In the genomic region with DNA sequence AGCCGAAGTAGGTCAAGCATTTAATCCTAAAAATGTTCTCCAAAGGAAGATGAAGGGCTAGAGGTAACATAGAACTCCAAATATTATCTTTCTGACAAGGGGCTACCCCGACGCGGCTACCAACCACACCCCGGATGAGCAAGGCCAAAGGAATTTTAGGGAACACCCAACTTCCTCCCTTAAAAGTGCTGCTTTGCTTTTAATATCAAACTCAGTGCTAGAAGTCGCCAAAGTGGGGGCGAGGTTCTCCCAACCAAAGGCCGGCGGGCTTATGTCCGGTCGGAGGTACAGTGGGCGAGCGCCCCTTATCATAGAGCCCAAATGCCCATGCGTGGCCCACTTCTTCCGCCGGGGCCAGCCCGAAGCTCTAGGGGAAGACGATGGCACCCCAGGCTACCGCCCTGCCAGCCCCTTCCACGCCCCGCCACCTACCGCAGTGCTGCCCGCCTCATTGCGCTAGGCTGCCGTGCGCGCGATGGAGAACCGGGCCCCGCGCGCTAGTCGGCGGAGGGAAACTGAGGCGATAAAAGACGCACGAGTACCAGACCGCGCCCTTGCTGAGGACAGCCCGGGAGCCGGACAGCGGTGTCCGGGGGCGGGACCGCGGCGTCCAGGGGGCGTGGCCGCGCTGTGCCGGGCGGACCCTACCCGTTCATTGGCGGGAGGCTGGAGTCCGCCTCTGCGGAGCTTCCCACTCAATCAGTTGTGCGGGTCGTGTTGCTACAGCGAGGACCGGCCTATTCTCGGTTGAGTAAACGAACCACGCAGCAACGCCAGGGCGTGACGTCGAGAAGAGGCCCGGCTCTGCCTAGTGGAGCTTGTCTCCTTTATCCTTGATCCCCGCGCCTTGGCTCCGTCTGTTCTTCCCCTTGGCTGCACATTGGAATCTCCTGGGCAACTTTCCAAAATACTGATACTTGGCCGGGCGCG, we compare ENCODE assay signal across 8 cellular contexts. TPM values are rescaled to one million over a fixed set of nuclear protein-coding genes. Genes with fewer than 3 reads are reported as not detected.
DNase-seq lines count a peak whose midpoint lies in the region; ATAC-seq, FAIRE-seq and TF ChIP-seq lines count a peak whose summit lies in the region.

A gene with protein sequence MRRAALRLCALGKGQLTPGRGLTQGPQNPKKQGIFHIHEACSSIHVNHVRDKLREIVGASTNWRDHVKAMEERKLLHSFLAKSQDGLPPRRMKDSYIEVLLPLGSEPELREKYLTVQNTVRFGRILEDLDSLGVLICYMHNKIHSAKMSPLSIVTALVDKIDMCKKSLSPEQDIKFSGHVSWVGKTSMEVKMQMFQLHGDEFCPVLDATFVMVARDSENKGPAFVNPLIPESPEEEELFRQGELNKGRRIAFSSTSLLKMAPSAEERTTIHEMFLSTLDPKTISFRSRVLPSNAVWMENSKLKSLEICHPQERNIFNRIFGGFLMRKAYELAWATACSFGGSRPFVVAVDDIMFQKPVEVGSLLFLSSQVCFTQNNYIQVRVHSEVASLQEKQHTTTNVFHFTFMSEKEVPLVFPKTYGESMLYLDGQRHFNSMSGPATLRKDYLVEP (minus strand): TSS at position 584 of the 930 bp plus-strand sequence. CDS start 132 bp downstream, at position 452.

- H3K36me3 ChIP-seq in keratinocyte (ENCODE audit: control insufficient read depth in 2 of 2, extremely low read depth in 1 of 2, insufficient read depth in 2 of 2, low read length in 2 of 2) = no peaks in the 10 kb centered on the region

- H3K4me2 ChIP-seq in keratinocyte (ENCODE audit: control insufficient read depth, extremely low read depth, insufficient read depth, low read depth, low read length) = peak within 1 kb of the TSS; percentile 15

- H3K4me1 ChIP-seq in keratinocyte (ENCODE audit: control insufficient read depth, extremely low read depth, insufficient read depth, low read length) = peaks cover 3% of the 10 kb centered on the region

- H3K9ac ChIP-seq in keratinocyte (ENCODE audit: control insufficient read depth, extremely low read depth, insufficient read depth, low read length) = peak within 1 kb of the TSS; percentile 94

- no peaks in the 10 kb centered on the region for H4K20me1 ChIP-seq in keratinocyte (ENCODE audit: control insufficient read depth, extremely low read depth, insufficient read depth, low read length)

- H3K4me3 ChIP-seq in keratinocyte (ENCODE audit: control insufficient read depth in 2 of 3, extremely low read depth in 1 of 3, insufficient read depth in 2 of 3, low read depth in 1 of 3, low read length in 3 of 3) = peak within 1 kb of the TSS; percentile 61 to 75 (median 73)

- peaks cover 41% of the 10 kb centered on the region for H3K79me2 ChIP-seq in keratinocyte (ENCODE audit: control insufficient read depth, insufficient read depth, low read length)

- no peak for TF ChIP-seq CTCF in keratinocyte (optimal IDR thresholded peaks at IDR 0.05 in 1 of 3, IDR thresholded peaks at IDR 0.05 in 1 of 3, conservative IDR thresholded peaks at IDR 0.05 in 1 of 3; ENCODE audit: extremely low read depth in 1 of 3, insufficient read depth in 2 of 3, low read length in 3 of 3)

- dilution Hi-C loops in keratinocyte (cut with MboI; ENCODE audit: extremely low pct_ligation_motif_present, low sequenced_read_pairs) = no loop called here

- no peaks in the 10 kb centered on the region for H3K27me3 ChIP-seq in keratinocyte (ENCODE audit: control insufficient read depth, extremely low read depth, insufficient read depth, low read length)

- no peak within 1 kb of the TSS for H2AFZ ChIP-seq in keratinocyte (ENCODE audit: control insufficient read depth, low read length)

- DNase-seq in SIG-M5 treated with dmso at 0.1 percent for 504 hours (lab: John Stamatoyannopoulos, UW; ENCODE audit: unreplicated experiment) (peak; percentile 81), SIG-M5 (lab: John Stamatoyannopoulos, UW) (no peak), NCI-H2227 (lab: John Stamatoyannopoulos, UW; ENCODE audit: unreplicated experiment) (peak; percentile 98), cerebellar cortex (ENCODE audit: low spot score) (peak; percentile 88), keratinocyte (ENCODE audit: low read depth, low spot score) (peak; percentile 60)
- peak; percentile 19 for DNase-seq in activated CD4-positive, CD25-positive, alpha-beta regulatory T cell treated with anti-CD3 and anti-CD28 coated beads, Interleukin-2, amount 50 U/mL, for 16 hours (ENCODE audit: low read depth, low spot score)
- DNase-seq in stimulated activated CD4-positive, alpha-beta T cell treated with anti-CD3 and anti-CD28 coated beads, Interleukin-12 subunit alpha, Interleukin-12 subunit beta, amount 100 ng/mL, for 48 hours (ENCODE audit: low read depth in 2 of 3, low spot score in 1 of 3) = peak; percentile 51 to 64 (median 61)

- peak; percentile 57 for FAIRE-seq in keratinocyte (lab: Jason Lieb, UNC)

- no peaks in the 10 kb centered on the region for H3K9me1 ChIP-seq in keratinocyte (ENCODE audit: control insufficient read depth, extremely low read depth, insufficient read depth, low read length)

- ATAC-seq in HG02973 (IDR thresholded peaks at IDR 0.05; ENCODE audit: unreplicated experiment) = peak; percentile 95

- H3K9me3 ChIP-seq in keratinocyte (ENCODE audit: control insufficient read depth, low read depth, low read length) = no peaks in the 10 kb centered on the region

- peak within 1 kb of the TSS; percentile 96 for H3K27ac ChIP-seq in keratinocyte (ENCODE audit: control insufficient read depth, insufficient read depth, low read length)

RNA-seq across cellular contexts. Expression of the gene that starts here (rescaled TPM):
- polyA plus RNA-seq in keratinocyte = 62.4 to 91.9 TPM (median 79.8 TPM) in 3 replicates
- polyA plus RNA-seq in keratinocyte (2011; ENCODE audit: low read depth) = 28.6 TPM
- polyA plus RNA-seq in keratinocyte (2011; cell fraction: cytosol; rRNA removed) = 41.7 and 84.0 TPM in 2 replicates
- polyA plus RNA-seq in keratinocyte (2011; cell fraction: nucleus; rRNA removed) = 132 and 150 TPM in 2 replicates
- 49.6 and 74.1 TPM in 2 replicates for polyA plus RNA-seq in keratinocyte (2012; ENCODE audit: low replicate concordance)
- polyA minus RNA-seq in keratinocyte = 13.9 to 72.1 TPM (median 32.7 TPM) in 3 replicates
- polyA minus RNA-seq in keratinocyte (2011; cell fraction: cytosol; rRNA and poly(A)+ RNA removed) = 40.5 TPM
- polyA minus RNA-seq in keratinocyte (2011; cell fraction: nucleus; rRNA and poly(A)+ RNA removed) = 32.8 and 45.5 TPM in 2 replicates
